30 cellular contexts compared by ENCODE assay signal in genomic region chr13:34087791-34088190, GRCh38.
A peak's percentile ranks its signal among the peaks of the same experiment; 100 is the strongest.
DNase-seq lines count a peak whose midpoint lies in the region; ATAC-seq, FAIRE-seq and TF ChIP-seq lines count a peak whose summit lies in the region.
"Had no signal": no experiment of that assay in that cellular context is flagged by ENCODE, and none has a peak within 500 bp of the region (broad histone marks: within the 10 kb centered on the region; RNA-seq: fewer than 3 reads in every experiment).

No MANE protein-coding gene starts in this region.

- ATAC-seq in A549, result no peak
- ATAC-seq in HG03139 (IDR thresholded peaks at IDR 0.05; ENCODE audit: unreplicated experiment), result no peak
- ATAC-seq: CD8-positive, alpha-beta T cell had no signal

- TF ChIP-seq POLR2A in A549 (IDR thresholded peaks at IDR 0.05; ENCODE audit: low read length), result no peak

- no peak overlapping the region for H3K4me2 ChIP-seq in A549
- H3K4me2 ChIP-seq: BLaER1; BLaER1 treated with 17β-estradiol and CSF1 and Interleukin-3, amounts not matched to agents 10 nM and 100 nM had no signal

- POLR2A ChIA-PET in A549 (lab: Yijun Ruan, JAX) (no interaction called here), HEK293 (lab: Yijun Ruan, JAX) (no interaction called here)

- DNase-seq in A549 (ENCODE audit: low read depth in 1 of 2, low spot score in 1 of 2) (no peak), NCI-H82 treated with DMSO at 0.1 percent for 48 hours (lab: John Stamatoyannopoulos, UW; ENCODE audit: unreplicated experiment) (no peak)
- DNase-seq: 8988T; ACHN; AML-193; BE2C; C1 segment of cervical spinal cord; Caco-2; Calu3; CD4-positive, alpha-beta memory T cell; CD4-positive, alpha-beta T cell; CD4-positive, CD25-positive, alpha-beta regulatory T cell; CD8-positive, alpha-beta memory T cell; CD8-positive, alpha-beta T cell; COR-L47; DMS 273 treated with DMSO at 0.1 percent for 48 hours; DMS153; DMS53; DMS79; DMS79 treated with DMSO at 0.1 percent for 48 hours; DND-41; EL had no signal

- no peak for TF ChIP-seq RAD21 in A549 (conservative IDR thresholded peaks at IDR 0.05 in 1 of 2, IDR thresholded peaks at IDR 0.05 in 1 of 2)

- H3K9me3 ChIP-seq in A549, result peaks cover 6% of the 10 kb centered on the region; the same call in 1 of the 3 replicates
- H3K9me3 ChIP-seq in HEK293 (ENCODE audit: control insufficient read depth, insufficient read depth, low read depth, low read length), result no peaks in the 10 kb centered on the region
- H3K9me3 ChIP-seq: BE2C had no signal

- H3K36me3 ChIP-seq in HEK293 (ENCODE audit: control insufficient read depth in 2 of 2, insufficient read depth in 1 of 2, low read length in 2 of 2), result no peaks in the 10 kb centered on the region
- H3K36me3 ChIP-seq: BE2C; BLaER1; BLaER1 treated with 17β-estradiol and CSF1 and Interleukin-3, amounts not matched to agents 10 nM and 100 nM had no signal

- H3K4me3 ChIP-seq in A549 (no peak overlapping the region), HEK293 (ENCODE audit: low read depth, low read length) (no peak overlapping the region)
- H3K4me3 ChIP-seq: BLaER1; BLaER1 treated with 17β-estradiol and CSF1 and Interleukin-3, amounts not matched to agents 10 nM and 100 nM had no signal

- FAIRE-seq in A549 (lab: Jason Lieb, UNC), result no peak
- FAIRE-seq: A204.1, D721Med had no signal

- WGBS in A549 (ENCODE audit: missing lambda C conversion rate), result 78% methylated on average over 4 of the region's 4 CpGs

- CTCF ChIA-PET in A549 (lab: Yijun Ruan, JAX), result interaction anchor here (0.6 to 1.6 kb wide), 2 partner anchors 11 to 294 kb away, joined by 3 to 5 read pairs; no protein-coding TSS in a partner anchor
- CTCF ChIA-PET in HEK293 (lab: Yijun Ruan, JAX), result no interaction called here

- no peak overlapping the region for H3K27ac ChIP-seq in A549
- no peak overlapping the region for H3K27ac ChIP-seq in HEK293 (ENCODE audit: extremely low read depth, low read depth, low read length)
- H3K27ac ChIP-seq: 22Rv1; BLaER1; BLaER1 treated with 17β-estradiol and CSF1 and Interleukin-3, amounts not matched to agents 10 nM and 100 nM; C4-2B had no signal

- H3K4me1 ChIP-seq in A549 (no peaks in the 10 kb centered on the region), HEK293 (ENCODE audit: control insufficient read depth, insufficient read depth, low read length) (no peaks in the 10 kb centered on the region)
- H3K4me1 ChIP-seq: BE2C; BLaER1; BLaER1 treated with 17β-estradiol and CSF1 and Interleukin-3, amounts not matched to agents 10 nM and 100 nM; Caco-2 had no signal

- no peak for TF ChIP-seq EP300 in A549 (IDR thresholded peaks at IDR 0.05)

- TF ChIP-seq CTCF in A549 (IDR thresholded peaks at IDR 0.05), result no peak
- no peak for TF ChIP-seq CTCF in HEK293 (tag by site-specific recombination; IDR thresholded peaks at IDR 0.05)

TF ChIP-seq in A549, 52 proteins besides CTCF, POLR2A, EP300 and RAD21:
- TF ChIP-seq, protein P1, sequence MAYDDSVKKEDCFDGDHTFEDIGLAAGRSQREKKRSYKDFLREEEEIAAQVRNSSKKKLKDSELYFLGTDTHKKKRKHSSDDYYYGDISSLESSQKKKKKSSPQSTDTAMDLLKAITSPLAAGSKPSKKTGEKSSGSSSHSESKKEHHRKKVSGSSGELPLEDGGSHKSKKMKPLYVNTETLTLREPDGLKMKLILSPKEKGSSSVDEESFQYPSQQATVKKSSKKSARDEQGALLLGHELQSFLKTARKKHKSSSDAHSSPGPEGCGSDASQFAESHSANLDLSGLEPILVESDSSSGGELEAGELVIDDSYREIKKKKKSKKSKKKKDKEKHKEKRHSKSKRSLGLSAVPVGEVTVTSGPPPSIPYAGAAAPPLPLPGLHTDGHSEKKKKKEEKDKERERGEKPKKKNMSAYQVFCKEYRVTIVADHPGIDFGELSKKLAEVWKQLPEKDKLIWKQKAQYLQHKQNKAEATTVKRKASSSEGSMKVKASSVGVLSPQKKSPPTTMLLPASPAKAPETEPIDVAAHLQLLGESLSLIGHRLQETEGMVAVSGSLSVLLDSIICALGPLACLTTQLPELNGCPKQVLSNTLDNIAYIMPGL (CRISPR knock-in tag; IDR thresholded peaks at IDR 0.05; ENCODE audit: borderline replicate concordance), result no peak
- TF ChIP-seq JUNB (IDR thresholded peaks at IDR 0.05) (no peak), CEBPB (IDR thresholded peaks at IDR 0.05) (no peak), PHF8 (IDR thresholded peaks at IDR 0.05; ENCODE audit: borderline replicate concordance, low read depth) (no peak), CHD4 (IDR thresholded peaks at IDR 0.05; ENCODE audit: borderline replicate concordance) (no peak), MYC (IDR thresholded peaks at IDR 0.05; ENCODE audit: borderline replicate concordance, low read length) (no peak), ZFP36 (IDR thresholded peaks at IDR 0.05; ENCODE audit: borderline replicate concordance, partially characterized antibody) (peak; percentile 75), HEYL (CRISPR knock-in tag; IDR thresholded peaks at IDR 0.05) (no peak)

TF ChIP-seq in HEK293, 187 proteins besides CTCF, POLR2A, EP300 and RAD21:
- TF ChIP-seq ZNF585B (tag by site-specific recombination; IDR thresholded peaks at IDR 0.05), result peak; percentile 98
- no peak for TF ChIP-seq KLF7 (tag by site-specific recombination; IDR thresholded peaks at IDR 0.05; ENCODE audit: borderline replicate concordance)
- no peak for TF ChIP-seq ZNF626 (tag by site-specific recombination; IDR thresholded peaks at IDR 0.05)
- TF ChIP-seq SETDB1 (IDR thresholded peaks at IDR 0.05; ENCODE audit: insufficient read length, low read length), result peak; percentile 22
TF ChIP-seq in HEK293: peak in this region for 2.
